In the genomic region with DNA sequence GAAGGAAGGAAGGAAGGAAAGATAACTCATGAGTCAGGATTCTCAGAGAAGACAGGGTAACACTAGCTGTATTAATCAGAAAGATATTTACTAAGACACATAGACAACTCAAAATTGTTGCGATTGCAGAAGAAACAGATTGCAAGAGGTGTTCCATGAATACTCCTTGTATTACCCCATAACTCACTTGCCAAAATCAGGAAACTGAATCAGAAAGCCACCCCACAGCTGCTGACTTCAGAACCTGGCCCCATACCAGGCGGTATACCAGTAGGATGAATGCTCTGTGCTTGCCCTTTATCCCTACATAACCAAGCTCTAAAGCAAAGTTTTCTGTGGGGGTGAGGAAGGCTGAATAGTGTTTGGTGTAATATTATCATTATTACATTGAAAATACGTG, we compare ENCODE assay signal across 23 cellular contexts.
"Had no signal": no experiment of that assay in that cellular context is flagged by ENCODE, and none has a peak within 500 bp of the region (broad histone marks: within the 10 kb centered on the region; RNA-seq: fewer than 3 reads in every experiment).

No MANE protein-coding gene starts in this region.

- H3K36me3 ChIP-seq: neutrophil, sigmoid colon, thoracic aorta, upper lobe of right lung had no signal

- H3K9ac ChIP-seq: parathyroid adenoma had no signal

- H3K4me1 ChIP-seq: parathyroid adenoma, sigmoid colon, upper lobe of right lung had no signal

- DNase-seq: activated CD4-positive, alpha-beta T cell treated with anti-CD3 and anti-CD28 coated beads for 48 hours; activated CD8-positive, alpha-beta memory T cell treated with anti-CD3 and anti-CD28 coated beads, Interleukin-2, amount 50 U/mL, for 4 hours; activated CD8-positive, alpha-beta T cell treated with anti-CD3 and anti-CD28 coated beads, Interleukin-2, amount 10 ng/mL, durations not matched to agents 7 days and 5 days; activated gamma-delta T cell; activated T-cell treated with anti-CD3 and anti-CD28 coated beads, Interleukin-2, amount 50 U/mL, for 48 hours; amygdala; endodermal cell; erythroblast; foreskin melanocyte; left ventricle myocardium superior; natural killer cell; sigmoid colon; stimulated activated CD4-positive, alpha-beta T cell treated with anti-CD3 and anti-CD28 coated beads, Interleukin-12 subunit alpha, Interleukin-12 subunit beta, amount 100 ng/mL, for 4 hours; stimulated activated CD4-positive, alpha-beta T cell treated with anti-CD3 and anti-CD28 coated beads, Interleukin-2, amount 100 ng/mL, for 24 hours; T-helper 17 cell; upper lobe of right lung had no signal

- H3K4me1 Mint-ChIP-seq: endodermal cell; memory B cell; natural killer cell; stimulated activated effector memory CD8-positive, alpha-beta T cell treated with anti-CD3 and anti-CD28 coated beads, Interleukin-12 subunit alpha, Interleukin-12 subunit beta, amount 100 ng/mL, for 72 hours; T-helper 17 cell; WTC11 had no signal

- H3K4me3 ChIP-seq: sigmoid colon, thoracic aorta, upper lobe of right lung had no signal

- H3K9me3 Mint-ChIP-seq: endodermal cell; memory B cell; stimulated activated effector memory CD8-positive, alpha-beta T cell treated with anti-CD3 and anti-CD28 coated beads, Interleukin-12 subunit alpha, Interleukin-12 subunit beta, amount 100 ng/mL, for 72 hours had no signal

- H3K36me3 Mint-ChIP-seq: activated naive CD8-positive, alpha-beta T cell; memory B cell; natural killer cell; stimulated activated effector memory CD8-positive, alpha-beta T cell treated with anti-CD3 and anti-CD28 coated beads, Interleukin-12 subunit alpha, Interleukin-12 subunit beta, amount 100 ng/mL, for 72 hours; WTC11 had no signal

- H3K27ac ChIP-seq: neutrophil, parathyroid adenoma, sigmoid colon, thoracic aorta, upper lobe of right lung had no signal

- H3K4me3 Mint-ChIP-seq: activated CD8-positive, alpha-beta T cell treated with anti-CD3 and anti-CD28 coated beads, Interleukin-2, amount 10 ng/mL, durations not matched to agents 7 days and 5 days; activated naive CD8-positive, alpha-beta T cell; endodermal cell; memory B cell; natural killer cell; stimulated activated effector memory CD8-positive, alpha-beta T cell treated with anti-CD3 and anti-CD28 coated beads, Interleukin-12 subunit alpha, Interleukin-12 subunit beta, amount 100 ng/mL, for 72 hours; T-helper 17 cell; WTC11 had no signal

- H3K27me3 Mint-ChIP-seq: activated naive CD8-positive, alpha-beta T cell; memory B cell; T-helper 17 cell had no signal

- H3K27ac Mint-ChIP-seq: activated CD8-positive, alpha-beta T cell treated with anti-CD3 and anti-CD28 coated beads, Interleukin-2, amount 10 ng/mL, durations not matched to agents 7 days and 5 days; activated naive CD8-positive, alpha-beta T cell; endodermal cell; memory B cell; natural killer cell; stimulated activated effector memory CD8-positive, alpha-beta T cell treated with anti-CD3 and anti-CD28 coated beads, Interleukin-12 subunit alpha, Interleukin-12 subunit beta, amount 100 ng/mL, for 72 hours; T-helper 17 cell; WTC11 had no signal

- H3K79me2 ChIP-seq: parathyroid adenoma had no signal

- ATAC-seq: activated CD8-positive, alpha-beta T cell treated with anti-CD3 and anti-CD28 coated beads, Interleukin-2, amount 10 ng/mL, durations not matched to agents 7 days and 5 days; left ventricle myocardium superior; natural killer cell; stimulated activated effector memory CD8-positive, alpha-beta T cell treated with anti-CD3 and anti-CD28 coated beads, Interleukin-12 subunit alpha, Interleukin-12 subunit beta, amount 100 ng/mL, for 72 hours; T-helper 17 cell; upper lobe of right lung; WTC11 had no signal

- H3K9me3 ChIP-seq: neutrophil, sigmoid colon, thoracic aorta, upper lobe of right lung had no signal

- H2AFZ ChIP-seq: parathyroid adenoma had no signal

- H3K27me3 ChIP-seq: neutrophil, sigmoid colon, upper lobe of right lung had no signal
